ENCODE assay signal across 8 cellular contexts in genomic region chr22:31211862-31212730, GRCh38. TPM values are rescaled to one million over a fixed set of nuclear protein-coding genes. Genes with fewer than 3 reads are reported as not detected.
DNase-seq lines count a peak whose midpoint lies in the region; ATAC-seq and TF ChIP-seq lines count a peak whose summit lies in the region.

TSS of gene LIMK2 (plus strand) at chr22:31212298. CDS start at chr22:31212409, 111 bp downstream.

- H3K27me3 ChIP-seq in left ventricle myocardium inferior (ENCODE audit: low read depth) (no peaks in the 10 kb centered on the region), prostate gland (replicated peaks; ENCODE audit: insufficient read depth) (no peaks in the 10 kb centered on the region)

- WGBS in prostate gland = under 1% methylated on average over 61 of the region's 64 CpGs

- H3K9me3 Mint-ChIP-seq in T-helper 1 cell treated with Interleukin-12 subunit alpha and Interleukin-12 subunit beta and Interleukin-4 antibody, amounts not matched to agents 30 μg/mL and 1 μg/mL, for 36 hours = no peaks in the 10 kb centered on the region

- peak within 1 kb of the TSS; percentile 84 for H3K4me3 Mint-ChIP-seq in T-helper 1 cell treated with Interleukin-12 subunit alpha and Interleukin-12 subunit beta and Interleukin-4 antibody, amounts not matched to agents 30 μg/mL and 1 μg/mL, for 36 hours

- H3K4me1 ChIP-seq in left ventricle myocardium inferior = peaks cover 61% of the 10 kb centered on the region
- H3K4me1 ChIP-seq in prostate gland (replicated peaks) = peaks cover 19% of the 10 kb centered on the region

- H3K27me3 Mint-ChIP-seq in T-helper 1 cell treated with Interleukin-12 subunit alpha and Interleukin-12 subunit beta and Interleukin-4 antibody, amounts not matched to agents 30 μg/mL and 1 μg/mL, for 36 hours (ENCODE audit: low read depth) = no peaks in the 10 kb centered on the region

- peak; percentile 82 for TF ChIP-seq POLR2A in GM15510 (IDR thresholded peaks at IDR 0.05; ENCODE audit: borderline replicate concordance, extremely low read depth, insufficient read length)
- TF ChIP-seq POLR2A in prostate gland (IDR thresholded peaks at IDR 0.05) = peak; percentile 77

- H3K27ac ChIP-seq in left ventricle myocardium inferior (replicated peaks) = peak within 1 kb of the TSS; percentile 90
- peak within 1 kb of the TSS; percentile 80 to 83 for H3K27ac ChIP-seq in prostate gland

- intact Hi-C loops in left ventricle myocardium inferior (cut with micrococcal nuclease) (no loop called here), prostate gland (cut with DNase I) (loop anchor here (5.0 to 10.0 kb wide), 2 partner anchors 50 to 63 kb away; partner anchors contain the start of gene RNF185)

- ATAC-seq in HG02885 (IDR thresholded peaks at IDR 0.05; ENCODE audit: poor library complexity, unreplicated experiment) = peak; percentile 92

- peak; percentile 74 for DNase-seq in NCI-H1694 treated with DMSO at 0.1 percent for 48 hours (lab: John Stamatoyannopoulos, UW)
- DNase-seq in amniotic stem cell (lab: John Stamatoyannopoulos, UW) = peak; percentile 83
- peak; percentile 96 for DNase-seq in left ventricle myocardium inferior
- peak; percentile 95 for DNase-seq in prostate gland (ENCODE audit: low spot score)
- peak; percentile 93 for DNase-seq in ureter (ENCODE audit: low spot score)

- peaks cover 40% of the 10 kb centered on the region for H3K4me1 Mint-ChIP-seq in T-helper 1 cell treated with Interleukin-12 subunit alpha and Interleukin-12 subunit beta and Interleukin-4 antibody, amounts not matched to agents 30 μg/mL and 1 μg/mL, for 36 hours (ENCODE audit: low read depth)

- no peaks in the 10 kb centered on the region for H3K9me3 ChIP-seq in left ventricle myocardium inferior (replicated peaks)
- H3K9me3 ChIP-seq in prostate gland = no peaks in the 10 kb centered on the region

- H3K4me3 ChIP-seq in left ventricle myocardium inferior = peak within 1 kb of the TSS; percentile 93
- H3K4me3 ChIP-seq in prostate gland = peak within 1 kb of the TSS; percentile 76 to 91

- TF ChIP-seq CTCF in left ventricle myocardium inferior (IDR thresholded peaks at IDR 0.05; ENCODE audit: borderline replicate concordance) = peak; percentile 89
- peak; percentile 81 to 92 (median 86) for TF ChIP-seq CTCF in prostate gland (IDR thresholded peaks at IDR 0.05)

- H3K36me3 ChIP-seq in left ventricle myocardium inferior = peaks cover 14% of the 10 kb centered on the region
- no peaks in the 10 kb centered on the region for H3K36me3 ChIP-seq in prostate gland

- H3K36me3 Mint-ChIP-seq in T-helper 1 cell treated with Interleukin-12 subunit alpha and Interleukin-12 subunit beta and Interleukin-4 antibody, amounts not matched to agents 30 μg/mL and 1 μg/mL, for 36 hours (ENCODE audit: low read depth) = peaks cover 9% of the 10 kb centered on the region

- H3K27ac Mint-ChIP-seq in T-helper 1 cell treated with Interleukin-12 subunit alpha and Interleukin-12 subunit beta and Interleukin-4 antibody, amounts not matched to agents 30 μg/mL and 1 μg/mL, for 36 hours = peak within 1 kb of the TSS; percentile 90

RNA-seq across cellular contexts. Expression of gene LIMK2, which starts in this region (rescaled TPM):
- total RNA-seq in left ventricle myocardium inferior (8.0 TPM), prostate gland (100 to 1,000 TPM in 1 of 2 donors, 10 to 100 TPM in 1; 92.1 to 128 TPM), ureter (85.4 TPM)

Comparison
In these comparisons a context has a peak if more than half of its experiments do, and no peak if none do; other contexts are left out.
1. Peak in every context shown above with its lines: DNase-seq, ATAC-seq, H3K4me3 ChIP-seq and H3K27ac ChIP-seq.